33 cellular contexts compared by ENCODE assay signal in genomic region chrX:10140264-10140663, GRCh38. TPM values are rescaled to one million over a fixed set of nuclear protein-coding genes. Genes with fewer than 3 reads are reported as not detected.
"Had no signal": no experiment of that assay in that cellular context is flagged by ENCODE, and none has a peak within 500 bp of the region (broad histone marks: within the 10 kb centered on the region; RNA-seq: fewer than 3 reads in every experiment).

No MANE protein-coding gene starts in this region.

- ATAC-seq: activated CD8-positive, alpha-beta T cell treated with anti-CD3 and anti-CD28 coated beads for 36 hours; activated naive CD8-positive, alpha-beta T cell treated with anti-CD3 and anti-CD28 coated beads, Interleukin-2, amount 50 U/mL, for 24 hours had no signal

- H3K9me3 Mint-ChIP-seq: activated CD4-positive, alpha-beta memory T cell treated with anti-CD3 and anti-CD28 coated beads for 36 hours; activated CD4-positive, alpha-beta T cell treated with anti-CD3 and anti-CD28 coated beads, Interleukin-2, amount 10 ng/mL, durations not matched to agents 24 days and 14 days; activated CD8-positive, alpha-beta T cell treated with anti-CD3 and anti-CD28 coated beads for 36 hours; activated naive CD4-positive, alpha-beta T cell treated with anti-CD3 and anti-CD28 coated beads, Interleukin-2, amount 10 ng/mL, durations not matched to agents 7 days and 5 days; activated naive CD4-positive, alpha-beta T cell treated with anti-CD3 and anti-CD28 coated beads, Interleukin-2, amount 50 U/mL, for 24 hours; activated naive CD8-positive, alpha-beta T cell treated with anti-CD3 and anti-CD28 coated beads, Interleukin-2, amount 10 ng/mL, durations not matched to agents 7 days and 5 days; activated naive CD8-positive, alpha-beta T cell treated with anti-CD3 and anti-CD28 coated beads, Interleukin-2, amount 50 U/mL, for 24 hours; activated T-cell treated with anti-CD3 and anti-CD28 coated beads, Interleukin-2, amount 50 U/mL, for 24 hours; activated T-helper 2 cell treated with anti-CD3 and anti-CD28 coated beads, Interferon-gamma antibody, Interleukin-2, Interleukin-4, amounts not matched to agents 10 μg/mL and 5 μg/mL and 100 μg/mL, durations not matched to agents 14 hours and 24 hours and 36 hours; T-helper 1 cell treated with Interleukin-12 subunit alpha and Interleukin-12 subunit beta and Interleukin-4 antibody, amounts not matched to agents 30 μg/mL and 1 μg/mL, for 36 hours; T-helper 2 cell treated with Interferon-gamma antibody and Interleukin-4, amounts not matched to agents 5 μg/mL and 100 μg/mL, for 36 hours had no signal

- H3K4me3 Mint-ChIP-seq: activated CD4-positive, alpha-beta memory T cell treated with anti-CD3 and anti-CD28 coated beads for 36 hours; activated CD4-positive, alpha-beta T cell treated with anti-CD3 and anti-CD28 coated beads, Interleukin-2, amount 10 ng/mL, durations not matched to agents 24 days and 14 days; activated CD8-positive, alpha-beta T cell treated with anti-CD3 and anti-CD28 coated beads for 36 hours; activated naive CD4-positive, alpha-beta T cell treated with anti-CD3 and anti-CD28 coated beads, Interleukin-2, amount 10 ng/mL, durations not matched to agents 7 days and 5 days; activated naive CD4-positive, alpha-beta T cell treated with anti-CD3 and anti-CD28 coated beads, Interleukin-2, amount 50 U/mL, for 24 hours; activated naive CD8-positive, alpha-beta T cell; activated naive CD8-positive, alpha-beta T cell treated with anti-CD3 and anti-CD28 coated beads, Interleukin-2, amount 10 ng/mL, durations not matched to agents 7 days and 5 days; activated naive CD8-positive, alpha-beta T cell treated with anti-CD3 and anti-CD28 coated beads, Interleukin-2, amount 50 U/mL, for 24 hours; activated T-cell treated with anti-CD3 and anti-CD28 coated beads, Interleukin-2, amount 50 U/mL, for 24 hours; brain; T-helper 1 cell treated with Interleukin-12 subunit alpha and Interleukin-12 subunit beta and Interleukin-4 antibody, amounts not matched to agents 30 μg/mL and 1 μg/mL, for 36 hours; T-helper 2 cell treated with Interferon-gamma antibody and Interleukin-4, amounts not matched to agents 5 μg/mL and 100 μg/mL, for 36 hours had no signal

- H3K27ac Mint-ChIP-seq: activated CD4-positive, alpha-beta memory T cell treated with anti-CD3 and anti-CD28 coated beads for 36 hours; activated CD4-positive, alpha-beta T cell treated with anti-CD3 and anti-CD28 coated beads, Interleukin-2, amount 10 ng/mL, durations not matched to agents 24 days and 14 days; activated CD8-positive, alpha-beta T cell treated with anti-CD3 and anti-CD28 coated beads for 36 hours; activated naive CD4-positive, alpha-beta T cell treated with anti-CD3 and anti-CD28 coated beads, Interleukin-2, amount 10 ng/mL, durations not matched to agents 7 days and 5 days; activated naive CD4-positive, alpha-beta T cell treated with anti-CD3 and anti-CD28 coated beads, Interleukin-2, amount 50 U/mL, for 24 hours; activated naive CD8-positive, alpha-beta T cell; activated naive CD8-positive, alpha-beta T cell treated with anti-CD3 and anti-CD28 coated beads, Interleukin-2, amount 10 ng/mL, durations not matched to agents 7 days and 5 days; activated naive CD8-positive, alpha-beta T cell treated with anti-CD3 and anti-CD28 coated beads, Interleukin-2, amount 50 U/mL, for 24 hours; activated T-cell treated with anti-CD3 and anti-CD28 coated beads, Interleukin-2, amount 50 U/mL, for 24 hours; activated T-helper 2 cell treated with anti-CD3 and anti-CD28 coated beads, Interferon-gamma antibody, Interleukin-2, Interleukin-4, amounts not matched to agents 10 μg/mL and 5 μg/mL and 100 μg/mL, durations not matched to agents 14 hours and 24 hours and 36 hours; brain; T-helper 1 cell treated with Interleukin-12 subunit alpha and Interleukin-12 subunit beta and Interleukin-4 antibody, amounts not matched to agents 30 μg/mL and 1 μg/mL, for 36 hours; T-helper 2 cell treated with Interferon-gamma antibody and Interleukin-4, amounts not matched to agents 5 μg/mL and 100 μg/mL, for 36 hours had no signal

- H3K27ac ChIP-seq: ascending aorta, cardiac muscle cell, VCaP had no signal

- H3K27me3 ChIP-seq: ascending aorta, cardiac muscle cell had no signal

- FAIRE-seq: bronchial epithelial cell, TTC549 had no signal

- DNase-seq: activated CD4-positive, alpha-beta memory T cell treated with anti-CD3 and anti-CD28 coated beads for 36 hours; activated CD4-positive, alpha-beta T cell treated with anti-CD3 and anti-CD28 coated beads for 4 hours; activated CD4-positive, alpha-beta T cell treated with anti-CD3 and anti-CD28 coated beads, Interleukin-2, amount 10 ng/mL, durations not matched to agents 24 days and 14 days; activated CD4-positive, alpha-beta T cell treated with anti-CD3 and anti-CD28 coated beads, Interleukin-2, amount 50 U/mL, for 1 hour; activated CD4-positive, alpha-beta T cell treated with anti-CD3 and anti-CD28 coated beads, Interleukin-2, amount 50 U/mL, for 4 hours; activated CD4-positive, CD25-positive, alpha-beta regulatory T cell treated with anti-CD3 and anti-CD28 coated beads, Interleukin-2, amount 50 U/mL, for 72 hours; activated CD8-positive, alpha-beta memory T cell treated with anti-CD3 and anti-CD28 coated beads, Interleukin-2, amount 50 U/mL, for 48 hours; activated CD8-positive, alpha-beta T cell treated with anti-CD3 and anti-CD28 coated beads for 36 hours; activated effector memory CD4-positive, alpha-beta T cell treated with Interleukin-2 at 50 U/mL for 16 hours; activated gamma-delta T cell; activated naive CD4-positive, alpha-beta T cell treated with anti-CD3 and anti-CD28 coated beads, Interleukin-2, amount 10 ng/mL, durations not matched to agents 7 days and 5 days; activated naive CD4-positive, alpha-beta T cell treated with Interleukin-2 at 50 U/mL for 16 hours; activated naive CD8-positive, alpha-beta T cell treated with anti-CD3 and anti-CD28 coated beads, Interleukin-2, amount 10 ng/mL, durations not matched to agents 7 days and 5 days; activated naive CD8-positive, alpha-beta T cell treated with anti-CD3 and anti-CD28 coated beads, Interleukin-2, amount 50 U/mL, for 24 hours; activated T-cell treated with anti-CD3 and anti-CD28 coated beads, Interleukin-2, amount 50 U/mL, for 24 hours; activated T-cell treated with anti-CD3 and anti-CD28 coated beads, Interleukin-2, amount 50 U/mL, for 48 hours; amygdala; anterior cingulate cortex; central memory CD4-positive, alpha-beta T cell; T-helper 1 cell; T-helper 2 cell; T-helper 9 cell had no signal

- H3K9me3 ChIP-seq: ascending aorta had no signal

- H3K4me3 ChIP-seq: ascending aorta, cardiac muscle cell had no signal

- H3K4me1 Mint-ChIP-seq: activated CD4-positive, alpha-beta T cell treated with anti-CD3 and anti-CD28 coated beads, Interleukin-2, amount 10 ng/mL, durations not matched to agents 24 days and 14 days; activated naive CD4-positive, alpha-beta T cell treated with anti-CD3 and anti-CD28 coated beads, Interleukin-2, amount 10 ng/mL, durations not matched to agents 7 days and 5 days; activated naive CD4-positive, alpha-beta T cell treated with anti-CD3 and anti-CD28 coated beads, Interleukin-2, amount 50 U/mL, for 24 hours; activated naive CD8-positive, alpha-beta T cell treated with anti-CD3 and anti-CD28 coated beads, Interleukin-2, amount 10 ng/mL, durations not matched to agents 7 days and 5 days had no signal

- H3K27me3 Mint-ChIP-seq: activated CD4-positive, alpha-beta memory T cell treated with anti-CD3 and anti-CD28 coated beads for 36 hours; activated CD4-positive, alpha-beta T cell treated with anti-CD3 and anti-CD28 coated beads, Interleukin-2, amount 10 ng/mL, durations not matched to agents 24 days and 14 days; activated CD8-positive, alpha-beta T cell treated with anti-CD3 and anti-CD28 coated beads for 36 hours; activated naive CD4-positive, alpha-beta T cell treated with anti-CD3 and anti-CD28 coated beads, Interleukin-2, amount 10 ng/mL, durations not matched to agents 7 days and 5 days; activated naive CD4-positive, alpha-beta T cell treated with anti-CD3 and anti-CD28 coated beads, Interleukin-2, amount 50 U/mL, for 24 hours; activated naive CD8-positive, alpha-beta T cell; activated naive CD8-positive, alpha-beta T cell treated with anti-CD3 and anti-CD28 coated beads, Interleukin-2, amount 10 ng/mL, durations not matched to agents 7 days and 5 days; activated naive CD8-positive, alpha-beta T cell treated with anti-CD3 and anti-CD28 coated beads, Interleukin-2, amount 50 U/mL, for 24 hours; activated T-cell treated with anti-CD3 and anti-CD28 coated beads, Interleukin-2, amount 50 U/mL, for 24 hours had no signal

- H3K4me1 ChIP-seq: ascending aorta had no signal

RNA-seq across cellular contexts. Expression of gene CLCN4, which starts 16.5 kb away (rescaled TPM):
- total RNA-seq: activated CD4-positive, alpha-beta memory T cell treated with anti-CD3 and anti-CD28 coated beads for 36 hours; activated CD4-positive, alpha-beta T cell treated with anti-CD3 and anti-CD28 coated beads, Interleukin-2, amount 10 ng/mL, durations not matched to agents 24 days and 14 days; activated CD8-positive, alpha-beta T cell treated with anti-CD3 and anti-CD28 coated beads for 36 hours had no signal
